ENCODE assay signal across 8 cellular contexts in genomic region chr2:43269074-43269572, GRCh38. TPM values are rescaled to one million over a fixed set of nuclear protein-coding genes. Genes with fewer than 3 reads are reported as not detected.
A peak's percentile ranks its signal among the peaks of the same experiment; 100 is the strongest.
DNase-seq lines count a peak whose midpoint lies in the region; ATAC-seq, FAIRE-seq and TF ChIP-seq lines count a peak whose summit lies in the region.

No MANE protein-coding gene starts in this region.

- in situ Hi-C loops in K562 (cut with MboI) = no loop called here

- 0 out of 2 replicates have a peak, but pooled peaks cover 3% of the 10 kb centered on the region for H4K20me1 ChIP-seq in K562 (replicated peaks; ENCODE audit: control insufficient read depth, insufficient read depth, low read length)

- TF ChIP-seq CTCF in K562 (IDR thresholded peaks at IDR 0.05 in 2 of 3, conservative IDR thresholded peaks at IDR 0.05 in 1 of 3; ENCODE audit: insufficient read depth in 2 of 3, low read depth in 1 of 3, low read length in 3 of 3) = peak; percentile 30 to 39 (median 30); a peak in 3 of 6 replicates
- no peak for TF ChIP-seq CTCF in kidney epithelial cell (IDR thresholded peaks at IDR 0.05; ENCODE audit: insufficient read depth, low read length, poor library complexity, severe bottlenecking)
- TF ChIP-seq CTCF in stomach (IDR thresholded peaks at IDR 0.05) = no peak

- peak in 1 of 2 experiments; percentile 30; a peak in 1 of 4 replicates for TF ChIP-seq RAD21 in K562 (CRISPR knock-in tag; conservative IDR thresholded peaks at IDR 0.05 in 1 of 2, IDR thresholded peaks at IDR 0.05 in 1 of 2)

- no peak overlapping the region for H3K4me2 ChIP-seq in K562 (ENCODE audit: insufficient read depth, low read length)

- H3K9me1 ChIP-seq in K562 (ENCODE audit: control insufficient read depth, insufficient read depth, low read length) = no peaks in the 10 kb centered on the region

- H3K9me3 ChIP-seq in MG63 (no peaks in the 10 kb centered on the region), K562 (replicated peaks; ENCODE audit: control insufficient read depth, insufficient read depth, low read depth, low read length) (no peaks in the 10 kb centered on the region), stomach (no peaks in the 10 kb centered on the region)

- H3K9ac ChIP-seq in K562 (ENCODE audit: insufficient read depth in 1 of 2, low read depth in 2 of 2, low read length in 2 of 2) = peak overlapping the region in 1 of 2 experiments; percentile 32; a peak in 2 of 4 replicates

- TF ChIP-seq EP300 in K562 (IDR thresholded peaks at IDR 0.05; ENCODE audit: low read length) (no peak), stomach (IDR thresholded peaks at IDR 0.05) (no peak)

- FAIRE-seq in K562 (lab: Jason Lieb, UNC) = peak; percentile 80

- H3K4me1 ChIP-seq in K562 (replicated peaks in 1 of 2; ENCODE audit: control insufficient read depth in 2 of 2, insufficient read depth in 2 of 2, low read length in 2 of 2) (peaks cover 10% of the 10 kb centered on the region in 2 experiments; a peak in 3 of 5 replicates), stomach (peaks cover 18 to 71% (median 42%) of the 10 kb centered on the region in 4 donors)

- H3K36me3 ChIP-seq in MG63 (peaks cover 6% of the 10 kb centered on the region), K562 (ENCODE audit: control insufficient read depth, insufficient read depth, low read length) (no peaks in the 10 kb centered on the region), kidney epithelial cell (ENCODE audit: control insufficient read depth, insufficient read depth, low read length) (no peaks in the 10 kb centered on the region), stomach (peaks cover 0 to 8% (median 0%) of the 10 kb centered on the region in 4 donors)

- CTCF ChIA-PET in K562 (lab: Yijun Ruan, JAX; ENCODE audit: low intra/inter-chr PET ratio) = no interaction called here

- no peak for TF ChIP-seq POLR2A in K562 (conservative IDR thresholded peaks at IDR 0.05)
- no peak for TF ChIP-seq POLR2A in stomach (IDR thresholded peaks at IDR 0.05)

- no peak overlapping the region for H3K4me3 ChIP-seq in MG63
- H3K4me3 ChIP-seq in K562 = no peak overlapping the region
- no peak overlapping the region for H3K4me3 ChIP-seq in kidney epithelial cell (ENCODE audit: low read depth, low read length)
- H3K4me3 ChIP-seq in stomach = no peak overlapping the region

- H3K27me3 ChIP-seq in MG63 = no peaks in the 10 kb centered on the region
- no peaks in the 10 kb centered on the region for H3K27me3 ChIP-seq in K562 (ENCODE audit: control insufficient read depth in 2 of 2, insufficient read depth in 2 of 2, low read length in 2 of 2)
- H3K27me3 ChIP-seq in kidney epithelial cell (ENCODE audit: control insufficient read depth, insufficient read depth, low read length) = no peaks in the 10 kb centered on the region
- H3K27me3 ChIP-seq in stomach = no peaks in the 10 kb centered on the region

- DNase-seq in MG63 (peak; percentile 89), K562 (ENCODE audit: extremely low read depth in 1 of 4, low spot score in 3 of 4) (peak; percentile 40 to 73 (median 54)), kidney epithelial cell (ENCODE audit: low read depth) (peak; percentile 81), stomach (peak; percentile 59), NOMO-1 (lab: John Stamatoyannopoulos, UW; ENCODE audit: unreplicated experiment in 2 of 2) (no peak)
- no peak for DNase-seq in activated naive CD4-positive, alpha-beta T cell treated with Interleukin-2 at 50 U/mL for 16 hours

- no TSS peak for BruUV-seq in K562 (replicated peaks; lab: Mats Ljungman, UMichigan)

- POLR2A ChIA-PET in K562 (lab: Yijun Ruan, JAX) = interaction anchor here (0.7 to 1.0 kb wide), 3 partner anchors 80 to 132 kb away, joined by 3 read pairs; no protein-coding TSS in a partner anchor

- no peak overlapping the region; the same call in 2 of the 3 replicates for H3K27ac ChIP-seq in K562 (ENCODE audit: extremely low read depth, low read depth, low read length)
- H3K27ac ChIP-seq in stomach = peak overlapping the region; percentile 62 to 83 (median 80)

- intact Hi-C loops in K562 (cut with micrococcal nuclease) = no loop called here
- intact Hi-C loops in stomach (cut with DNase I; ENCODE audit: low total_unique reads) = no loop called here

- H3K79me2 ChIP-seq in K562 (ENCODE audit: control insufficient read depth, insufficient read depth, low read length) = no peaks in the 10 kb centered on the region

- WGBS in K562 (ENCODE audit: insufficient coverage, low coverage, missing lambda C conversion rate) = 52% methylated on average over 11 of the region's 14 CpGs
- 59 to 81% (median 63%) methylated on average over 14 of the region's 14 CpGs for WGBS in stomach, 5 donors

- H2AFZ ChIP-seq in K562 (ENCODE audit: low read depth, low read length) = no peak overlapping the region

- ATAC-seq in K562 (peak; percentile 93), GM21423 (IDR thresholded peaks at IDR 0.05; ENCODE audit: unreplicated experiment) (no peak), HG03457 (IDR thresholded peaks at IDR 0.05; ENCODE audit: unreplicated experiment) (no peak)

TF ChIP-seq in K562, 482 proteins besides CTCF, POLR2A, EP300 and RAD21 (continues in another document):
- no peak for TF ChIP-seq ZBTB1 (CRISPR knock-in tag; IDR thresholded peaks at IDR 0.05; ENCODE audit: borderline replicate concordance, low read depth)
- TF ChIP-seq ETS2 (tag; IDR thresholded peaks at IDR 0.05; ENCODE audit: borderline replicate concordance, poor library complexity, severe bottlenecking) = no peak

RNA-seq across cellular contexts. Expression of gene ZFP36L2, which starts 42.7 kb away (rescaled TPM):
- total RNA-seq in MG63 (2014; rRNA removed; shearing (Covaris generic); ENCODE audit: low replicate concordance) = 9.6 and 19.7 TPM in 2 replicates
- total RNA-seq in K562 (2011; cell fraction: chromatin; rRNA removed; ENCODE audit: low replicate concordance) = 9.5 and 13.7 TPM in 2 replicates
- total RNA-seq in K562 (2011; cell fraction: nucleolus; rRNA removed) = 9.7 and 10.2 TPM in 2 replicates
- 11.8 and 19.4 TPM in 2 replicates for total RNA-seq in K562 (2011; cell fraction: nucleoplasm; rRNA removed)
- total RNA-seq in K562 (2014; rRNA removed) (4.1 and 6.2 TPM in 2 replicates), K562 (2014; rRNA removed; fragmentation: Illumina TruSeq; extraction: Trizol) (6.2 and 6.4 TPM in 2 replicates), K562 (2015; rRNA removed; fragmentation: Illumina TruSeq; extraction: Trizol) (6.6 and 7.9 TPM in 2 replicates), K562 (2021) (60.6 and 62.1 TPM in 2 replicates), kidney epithelial cell (12.2 and 12.6 TPM in 2 replicates), stomach (100 to 1,000 TPM in 3 of 5 donors, 10 to 100 TPM in 2; 49.1 to 189 (median 109) TPM)
- polyA plus RNA-seq in K562 (2011; rRNA removed) (6.5 and 11.7 TPM in 2 replicates), K562 (2014; fragmentation: Illumina TruSeq; extraction: Trizol) (20.0 and 20.3 TPM in 2 replicates), K562 (2014; fragmentation: Nextera tagmentation; extraction: Ambion mirVana) (10 to 100 TPM; 32.4 to 42.8 TPM), K562 (2014; rRNA removed) (21.8 and 23.7 TPM in 2 replicates), stomach (10 to 100 TPM; 43.7 to 89.2 (median 44.0) TPM)
- 3.1 and 12.8 TPM in 2 replicates for polyA plus RNA-seq in K562 (2011; cell fraction: cytosol; rRNA removed)
- 6.0 and 19.0 TPM in 2 replicates for polyA plus RNA-seq in K562 (2011; cell fraction: nucleus; rRNA removed)
- polyA plus RNA-seq in K562 (2012) = 27.2 and 38.8 TPM in 2 replicates
- 4.3 and 5.1 TPM in 2 replicates for polyA minus RNA-seq in K562 (2011; rRNA and poly(A)+ RNA removed)
- polyA minus RNA-seq in K562 (2011; cell fraction: cytosol; rRNA and poly(A)+ RNA removed) = 17.1 and 23.8 TPM in 2 replicates
- 6.4 and 8.1 TPM in 2 replicates for polyA minus RNA-seq in K562 (2011; cell fraction: nucleus; rRNA and poly(A)+ RNA removed)

Comparison
In these comparisons a context has a peak if more than half of its experiments do, and no peak if none do; other contexts are left out.
1. DNase-seq: peak in MG63 (single experiment), K562 (4 of 4), kidney epithelial cell (single experiment) and stomach (single experiment); none in activated naive CD4-positive, alpha-beta T cell treated with Interleukin-2 at 50 U/mL for 16 hours (single experiment) and NOMO-1 (0 of 2).
2. CTCF ChIP-seq: peak in K562 (3 of 3); none in kidney epithelial cell (single experiment) and stomach (0 of 7).